Comparison of ENCODE assay signal across 14 cellular contexts in the genomic region with DNA sequence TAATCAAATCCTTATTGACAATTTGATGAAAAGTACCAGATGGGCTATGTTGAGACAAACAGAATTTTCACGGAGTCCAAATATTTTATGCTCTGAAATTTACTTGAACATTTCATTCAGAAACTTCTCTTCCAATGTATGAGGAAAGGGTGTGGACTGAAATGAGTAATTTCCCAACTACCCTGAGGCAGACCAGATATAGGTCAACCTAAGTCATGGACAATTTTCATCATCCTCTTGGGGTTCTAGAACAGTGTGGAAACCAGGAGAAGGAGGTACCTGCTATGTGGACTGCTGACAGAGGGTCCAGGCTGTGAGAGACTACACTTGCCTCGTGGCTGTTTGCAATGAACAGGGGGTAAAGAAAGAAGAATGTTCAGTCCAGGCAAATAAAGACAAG.
A peak's percentile ranks its signal among the peaks of the same experiment; 100 is the strongest.
DNase-seq lines count a peak whose midpoint lies in the region; ATAC-seq and TF ChIP-seq lines count a peak whose summit lies in the region.
"Had no signal": no experiment of that assay in that cellular context is flagged by ENCODE, and none has a peak within 500 bp of the region (broad histone marks: within the 10 kb centered on the region; RNA-seq: fewer than 3 reads in every experiment).

No MANE protein-coding gene starts in this region.

- peak overlapping the region; percentile 88 for H3K9ac ChIP-seq in mucosa of stomach (ENCODE audit: low read length)

- H3K27me3 Mint-ChIP-seq in activated T-cell treated with anti-CD3 and anti-CD28 coated beads, Interleukin-2, amount 50 U/mL, for 72 hours (ENCODE audit: low read depth): no peaks in the 10 kb centered on the region

- peaks cover 6% of the 10 kb centered on the region for H3K4me1 ChIP-seq in mucosa of stomach (ENCODE audit: control insufficient read depth, insufficient read depth, low read length)
- H3K4me1 ChIP-seq in tibial artery: peaks cover 0 to 41% (median 17%) of the 10 kb centered on the region in 4 donors
- H3K4me1 ChIP-seq: body of pancreas had no signal

- H3K4me3 Mint-ChIP-seq in activated T-cell treated with anti-CD3 and anti-CD28 coated beads, Interleukin-2, amount 50 U/mL, for 72 hours: no peak overlapping the region

- H3K4me3 ChIP-seq in mucosa of stomach (ENCODE audit: low read length): no peak overlapping the region
- peak overlapping the region; percentile 25 to 40 for H3K4me3 ChIP-seq in tibial artery
- H3K4me3 ChIP-seq: body of pancreas had no signal

- no peaks in the 10 kb centered on the region for H3K36me3 ChIP-seq in mucosa of stomach (ENCODE audit: control insufficient read depth, insufficient read depth, low read length)
- H3K36me3 ChIP-seq in tibial artery: peaks cover 46 to 53% (median 46%) of the 10 kb centered on the region in 3 donors

- H3K9me3 ChIP-seq in mucosa of stomach (ENCODE audit: control insufficient read depth, low read length): no peaks in the 10 kb centered on the region
- H3K9me3 ChIP-seq in tibial artery: no peaks in the 10 kb centered on the region
- H3K9me3 ChIP-seq: body of pancreas had no signal

- H3K9me3 Mint-ChIP-seq in activated T-cell treated with anti-CD3 and anti-CD28 coated beads, Interleukin-2, amount 50 U/mL, for 72 hours: no peaks in the 10 kb centered on the region

- peak in 1 of 2 donors; percentile 35 for ATAC-seq in activated T-cell treated with anti-CD3 and anti-CD28 coated beads, Interleukin-2, amount 50 U/mL, for 72 hours (replicated peaks in 1 of 2)
- ATAC-seq in GM21723 (IDR thresholded peaks at IDR 0.05; ENCODE audit: unreplicated experiment): no peak
- ATAC-seq: body of pancreas had no signal

- no peak for TF ChIP-seq CTCF in tibial artery (IDR thresholded peaks at IDR 0.05)

- intact Hi-C loops in tibial artery (cut with DNase I; ENCODE audit: low total_unique reads): no loop called here

- peaks cover 3 to 6% of the 10 kb centered on the region in 2 donors for H3K36me3 Mint-ChIP-seq in activated T-cell treated with anti-CD3 and anti-CD28 coated beads, Interleukin-2, amount 50 U/mL, for 72 hours (ENCODE audit: insufficient read depth in 2 of 2)

- no peaks in the 10 kb centered on the region for H3K4me1 Mint-ChIP-seq in activated T-cell treated with anti-CD3 and anti-CD28 coated beads, Interleukin-2, amount 50 U/mL, for 72 hours (ENCODE audit: low read depth)

- H3K27ac Mint-ChIP-seq in activated T-cell treated with anti-CD3 and anti-CD28 coated beads, Interleukin-2, amount 50 U/mL, for 72 hours: peak overlapping the region; percentile 59

- peak overlapping the region; percentile 37 for H3K27ac ChIP-seq in epithelial cell of prostate
- peak overlapping the region; percentile 62 to 72 for H3K27ac ChIP-seq in tibial artery
- H3K27ac ChIP-seq: body of pancreas had no signal

- H3K27me3 ChIP-seq in mucosa of stomach (ENCODE audit: control insufficient read depth, insufficient read depth, low read length) (no peaks in the 10 kb centered on the region), tibial artery (no peaks in the 10 kb centered on the region)
- H3K27me3 ChIP-seq: body of pancreas had no signal

- no peak for DNase-seq in activated T-cell treated with anti-CD3 and anti-CD28 coated beads, Interleukin-2, amount 50 U/mL, for 72 hours
- DNase-seq in activated T-cell treated with anti-CD3 and anti-CD28 coated beads, Interleukin-2, amount 50 U/mL, for 48 hours: no peak
- peak; percentile 8 for DNase-seq in epithelial cell of prostate (ENCODE audit: low read depth, low spot score)
- no peak for DNase-seq in tibial artery
- DNase-seq in DMS53 (lab: John Stamatoyannopoulos, UW): no peak
- no peak for DNase-seq in OCI-M2 (lab: John Stamatoyannopoulos, UW; ENCODE audit: unreplicated experiment)
- DNase-seq: body of pancreas, DND-41, NCI-H1436 treated with DMSO at 0.1 percent for 48 hours, NCI-H526, SHP77 treated with DMSO at 0.1 percent for 48 hours, small intestine had no signal
